In the genomic region with DNA sequence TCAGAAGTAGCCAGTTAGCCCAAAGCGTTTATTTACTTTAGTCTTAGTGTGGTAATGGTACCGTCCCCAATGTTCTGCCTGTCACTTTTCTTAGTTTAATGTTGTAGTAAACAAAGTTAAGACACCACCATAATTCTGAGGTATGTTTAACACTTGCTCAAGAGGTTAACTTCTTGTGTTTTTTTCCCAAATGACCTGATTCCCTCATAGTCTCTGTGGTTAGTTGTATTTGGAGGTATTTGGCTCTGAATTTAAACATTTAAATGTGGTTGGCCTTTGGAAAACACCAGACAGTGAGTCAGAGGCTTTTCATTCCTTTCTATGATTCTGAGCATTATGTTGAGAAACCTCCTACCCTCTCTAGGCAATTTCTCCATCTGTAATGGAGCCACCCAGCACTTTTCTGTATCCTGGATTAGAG, we compare ENCODE assay signal across 13 cellular contexts. TPM values are rescaled to one million over a fixed set of nuclear protein-coding genes. Genes with fewer than 3 reads are reported as not detected.
DNase-seq lines count a peak whose midpoint lies in the region; ATAC-seq and TF ChIP-seq lines count a peak whose summit lies in the region.
"Had no signal": no experiment of that assay in that cellular context is flagged by ENCODE, and none has a peak within 500 bp of the region (broad histone marks: within the 10 kb centered on the region; RNA-seq: fewer than 3 reads in every experiment).

No MANE protein-coding gene starts in this region.

- peak; percentile 91 for ATAC-seq in PC-3
- no peak for ATAC-seq in activated CD8-positive, alpha-beta T cell treated with anti-CD3 and anti-CD28 coated beads, Interleukin-2, amount 10 ng/mL, durations not matched to agents 7 days and 5 days

- H2AK5ac ChIP-seq in trophoblast cell (ENCODE audit: low read length) = no peak overlapping the region

- no peak overlapping the region for H2BK5ac ChIP-seq in trophoblast cell (ENCODE audit: low read depth, low read length, poor library complexity)

- H3K79me1 ChIP-seq in trophoblast cell (ENCODE audit: low read length) = no peaks in the 10 kb centered on the region

- H3K23ac ChIP-seq in trophoblast cell (ENCODE audit: low read length) = no peak overlapping the region

- H3F3A ChIP-seq in PC-3 (ENCODE audit: low read length, unreplicated experiment) = no peaks in the 10 kb centered on the region

- no peak overlapping the region for H4K91ac ChIP-seq in trophoblast cell (ENCODE audit: low read depth, low read length)

- H3K9ac ChIP-seq in PC-3 (ENCODE audit: low read length) (peak overlapping the region; percentile 23; the same call in 1 of the 2 replicates), trophoblast cell (ENCODE audit: low read length) (no peak overlapping the region)

- H3K4me2 ChIP-seq in PC-3 (ENCODE audit: low read length) (peak overlapping the region; percentile 23; the same call in 1 of the 2 replicates), trophoblast cell (ENCODE audit: low read length) (no peak overlapping the region)

- no TSS peak for BruUV-seq in Calu3 (replicated peaks; lab: Mats Ljungman, UMichigan)
- BruUV-seq in PC-3 (replicated peaks; lab: Mats Ljungman, UMichigan) = no TSS peak

- POLR2A ChIA-PET in PC-3 (lab: Charles Lee; ENCODE audit: unreplicated experiment) = interaction anchor here (0.7 to 1.0 kb wide), 2 partner anchors 45 to 221 kb away, joined by 5 to 6 read pairs; no protein-coding TSS in a partner anchor
- POLR2A ChIA-PET in activated CD8-positive, alpha-beta T cell treated with anti-CD3 and anti-CD28 coated beads, Interleukin-2, amount 10 ng/mL, durations not matched to agents 7 days and 5 days (lab: Charles Lee) = no interaction called here

- H3K14ac ChIP-seq in trophoblast cell (ENCODE audit: low read length) = no peak overlapping the region

- H3K18ac ChIP-seq in trophoblast cell (ENCODE audit: low read length) = no peak overlapping the region

- no peak for DNase-seq in Calu3
- peak; percentile 94 for DNase-seq in PC-3
- peak; percentile 96 for DNase-seq in epithelial cell of proximal tubule (ENCODE audit: low read depth)
- peak; percentile 6 to 35 for DNase-seq in trophoblast cell
- no peak for DNase-seq in NCI-H524 (lab: John Stamatoyannopoulos, UW)
- no peak for DNase-seq in cortex of kidney (lab: John Stamatoyannopoulos, UW)
- no peak for DNase-seq in activated CD8-positive, alpha-beta T cell treated with anti-CD3 and anti-CD28 coated beads, Interleukin-2, amount 10 ng/mL, durations not matched to agents 7 days and 5 days
- no peak for DNase-seq in activated naive CD8-positive, alpha-beta T cell treated with anti-CD3 and anti-CD28 coated beads for 36 hours
- DNase-seq: DMS79; effector memory CD4-positive, alpha-beta T cell; NCI-H345; small intestine; stimulated activated naive CD4-positive, alpha-beta T cell had no signal

- H2BK120ac ChIP-seq in trophoblast cell (ENCODE audit: insufficient read depth, low read length, poor library complexity) = no peak overlapping the region

- H2AFZ ChIP-seq in PC-3 (ENCODE audit: low read length) (no peak overlapping the region), trophoblast cell (ENCODE audit: insufficient read depth, low read length, poor library complexity) (no peak overlapping the region)

- H3K4me1 Mint-ChIP-seq in Calu3 (ENCODE audit: low read depth, unreplicated experiment) = peaks cover 31% of the 10 kb centered on the region
- no peaks in the 10 kb centered on the region for H3K4me1 Mint-ChIP-seq in activated CD8-positive, alpha-beta T cell treated with anti-CD3 and anti-CD28 coated beads, Interleukin-2, amount 10 ng/mL, durations not matched to agents 7 days and 5 days (ENCODE audit: low read depth)
- H3K4me1 Mint-ChIP-seq in activated naive CD8-positive, alpha-beta T cell treated with anti-CD3 and anti-CD28 coated beads for 36 hours = no peaks in the 10 kb centered on the region

- H3K9me3 ChIP-seq in PC-3 (ENCODE audit: low read length) (no peaks in the 10 kb centered on the region), trophoblast cell (ENCODE audit: insufficient read depth, low read depth, low read length) (no peaks in the 10 kb centered on the region)

- H3K79me2 ChIP-seq in PC-3 (ENCODE audit: low read length) = no peaks in the 10 kb centered on the region
- no peaks in the 10 kb centered on the region for H3K79me2 ChIP-seq in trophoblast cell (ENCODE audit: control insufficient read depth, insufficient read depth, low read length, poor library complexity)

- no peak overlapping the region for H3K4ac ChIP-seq in trophoblast cell (ENCODE audit: low read depth, low read length)

- TF ChIP-seq CTCF in Calu3 (IDR thresholded peaks at IDR 0.05; ENCODE audit: unreplicated experiment) (no peak), PC-3 (conservative IDR thresholded peaks at IDR 0.05; ENCODE audit: low read depth, low read length) (no peak), epithelial cell of proximal tubule (conservative IDR thresholded peaks at IDR 0.05; ENCODE audit: low read depth, low read length) (no peak)

- H3K27me3 ChIP-seq in PC-3 (ENCODE audit: low read length) = no peaks in the 10 kb centered on the region
- H3K27me3 ChIP-seq in trophoblast cell (ENCODE audit: insufficient read depth, low read length) = no peaks in the 10 kb centered on the region

- H2BK12ac ChIP-seq in trophoblast cell (ENCODE audit: low read length) = no peak overlapping the region

- no peak overlapping the region for H4K12ac ChIP-seq in trophoblast cell (ENCODE audit: low read depth, low read length)

- intact Hi-C loops in Calu3 (cut with micrococcal nuclease; ENCODE audit: unreplicated experiment) (loop anchor here (2.0 kb wide), 1 partner anchor 22 kb away; no protein-coding TSS in a partner anchor), PC-3 (cut with micrococcal nuclease) (loop anchor here (2.0 kb wide), 1 partner anchor 26 kb away; no protein-coding TSS in a partner anchor)

- H3K27me3 Mint-ChIP-seq in Calu3 (ENCODE audit: unreplicated experiment) = no peaks in the 10 kb centered on the region
- no peaks in the 10 kb centered on the region for H3K27me3 Mint-ChIP-seq in activated CD8-positive, alpha-beta T cell treated with anti-CD3 and anti-CD28 coated beads, Interleukin-2, amount 10 ng/mL, durations not matched to agents 7 days and 5 days (ENCODE audit: low read depth)
- H3K27me3 Mint-ChIP-seq in activated naive CD8-positive, alpha-beta T cell treated with anti-CD3 and anti-CD28 coated beads for 36 hours = no peaks in the 10 kb centered on the region

- H4K20me1 ChIP-seq in PC-3 (ENCODE audit: low read length) = no peaks in the 10 kb centered on the region

- H3K27ac Mint-ChIP-seq in Calu3 (ENCODE audit: unreplicated experiment) = peak overlapping the region; percentile 52
- H3K27ac Mint-ChIP-seq in activated CD8-positive, alpha-beta T cell treated with anti-CD3 and anti-CD28 coated beads, Interleukin-2, amount 10 ng/mL, durations not matched to agents 7 days and 5 days = no peak overlapping the region
- no peak overlapping the region for H3K27ac Mint-ChIP-seq in activated naive CD8-positive, alpha-beta T cell treated with anti-CD3 and anti-CD28 coated beads for 36 hours

- no peaks in the 10 kb centered on the region for H3K9me2 ChIP-seq in PC-3 (replicated peaks; ENCODE audit: low read length)

- WGBS in trophoblast cell (ENCODE audit: extremely low coverage, insufficient coverage, insufficient read length) = no CpG with 5 or more reads among the region's 2 CpGs

- H3K4me1 ChIP-seq in PC-3 (ENCODE audit: insufficient read depth, low read length) = peaks cover 33% of the 10 kb centered on the region
- peaks cover 2 to 3% of the 10 kb centered on the region in 2 experiments for H3K4me1 ChIP-seq in trophoblast cell (ENCODE audit: control insufficient read depth in 1 of 2, insufficient read depth in 2 of 2, low read length in 2 of 2)

- no peaks in the 10 kb centered on the region for H3K9me3 Mint-ChIP-seq in Calu3 (ENCODE audit: low read depth, unreplicated experiment)
- H3K9me3 Mint-ChIP-seq in activated CD8-positive, alpha-beta T cell treated with anti-CD3 and anti-CD28 coated beads, Interleukin-2, amount 10 ng/mL, durations not matched to agents 7 days and 5 days (ENCODE audit: insufficient read depth) = no peaks in the 10 kb centered on the region
- H3K9me3 Mint-ChIP-seq in activated naive CD8-positive, alpha-beta T cell treated with anti-CD3 and anti-CD28 coated beads for 36 hours = no peaks in the 10 kb centered on the region

- no peaks in the 10 kb centered on the region for H3K36me3 ChIP-seq in PC-3 (ENCODE audit: low read depth, low read length)
- no peaks in the 10 kb centered on the region for H3K36me3 ChIP-seq in trophoblast cell (ENCODE audit: control insufficient read depth in 1 of 2, insufficient read depth in 2 of 2, low read length in 2 of 2)

- H4K8ac ChIP-seq in trophoblast cell (ENCODE audit: low read depth, low read length) = no peak overlapping the region

- peaks cover 4% of the 10 kb centered on the region for H3K36me3 Mint-ChIP-seq in Calu3 (ENCODE audit: insufficient read depth, unreplicated experiment)
- no peaks in the 10 kb centered on the region for H3K36me3 Mint-ChIP-seq in activated CD8-positive, alpha-beta T cell treated with anti-CD3 and anti-CD28 coated beads, Interleukin-2, amount 10 ng/mL, durations not matched to agents 7 days and 5 days (ENCODE audit: low read depth)
- no peaks in the 10 kb centered on the region for H3K36me3 Mint-ChIP-seq in activated naive CD8-positive, alpha-beta T cell treated with anti-CD3 and anti-CD28 coated beads for 36 hours

- H3K4me3 ChIP-seq in PC-3 (ENCODE audit: low read length) = no peak overlapping the region
- H3K4me3 ChIP-seq in epithelial cell of proximal tubule (ENCODE audit: low read depth, low read length) = no peak overlapping the region
- H3K4me3 ChIP-seq in trophoblast cell (ENCODE audit: low read depth, low read length) = no peak overlapping the region

- CTCF ChIA-PET in Calu3 (lab: Charles Lee) = no interaction called here
- CTCF ChIA-PET in PC-3 (lab: Charles Lee) = interaction anchor here (1.0 kb wide), 1 partner anchor 49 kb away, joined by 3 read pairs; no protein-coding TSS in a partner anchor
- CTCF ChIA-PET in activated CD8-positive, alpha-beta T cell treated with anti-CD3 and anti-CD28 coated beads, Interleukin-2, amount 10 ng/mL, durations not matched to agents 7 days and 5 days (lab: Charles Lee) = interaction anchor here (0.6 kb wide), 1 partner anchor 9 kb away, joined by 3 read pairs; no protein-coding TSS in a partner anchor

- H3K27ac ChIP-seq in PC-3 (ENCODE audit: low read length) = peak overlapping the region; percentile 75
- H3K27ac ChIP-seq in trophoblast cell (ENCODE audit: low read depth, low read length) = no peak overlapping the region

- no peak overlapping the region for H3K4me3 Mint-ChIP-seq in Calu3 (ENCODE audit: low read depth, unreplicated experiment)
- no peak overlapping the region for H3K4me3 Mint-ChIP-seq in activated CD8-positive, alpha-beta T cell treated with anti-CD3 and anti-CD28 coated beads, Interleukin-2, amount 10 ng/mL, durations not matched to agents 7 days and 5 days
- no peak overlapping the region for H3K4me3 Mint-ChIP-seq in activated naive CD8-positive, alpha-beta T cell treated with anti-CD3 and anti-CD28 coated beads for 36 hours

RNA-seq across cellular contexts. Expression of a gene that starts 47.9 kb away (rescaled TPM):
- total RNA-seq in Calu3 (2022) (212 and 414 TPM in 2 replicates), PC-3 (2014; rRNA removed) (239 and 267 TPM in 2 replicates), epithelial cell of proximal tubule (100 and 158 TPM in 2 replicates)
- 0.25 and 0.31 TPM in 2 replicates for polyA plus RNA-seq in trophoblast cell (2013)
- total RNA-seq in activated CD8-positive, alpha-beta T cell treated with anti-CD3 and anti-CD28 coated beads, Interleukin-2, amount 10 ng/mL, durations not matched to agents 7 days and 5 days = not detected
- total RNA-seq in activated naive CD8-positive, alpha-beta T cell treated with anti-CD3 and anti-CD28 coated beads for 36 hours = not detected

Comparison
In these comparisons a context has a peak if more than half of its experiments do, and no peak if none do; other contexts are left out.
1. DNase-seq: peak in PC-3 (single experiment), epithelial cell of proximal tubule (single experiment) and trophoblast cell (2 of 2); none in Calu3 (single experiment), NCI-H524 (0 of 2), cortex of kidney (single experiment), activated CD8-positive, alpha-beta T cell treated with anti-CD3 and anti-CD28 coated beads, Interleukin-2, amount 10 ng/mL, durations not matched to agents 7 days and 5 days (single experiment) and activated naive CD8-positive, alpha-beta T cell treated with anti-CD3 and anti-CD28 coated beads for 36 hours (single experiment).
2. RNA of a gene that starts 47.9 kb away (total RNA-seq): 212 to 414 TPM in Calu3, 239 to 267 TPM in PC-3 and 100 to 158 TPM in epithelial cell of proximal tubule; not detected in activated CD8-positive, alpha-beta T cell treated with anti-CD3 and anti-CD28 coated beads, Interleukin-2, amount 10 ng/mL, durations not matched to agents 7 days and 5 days and not detected in activated naive CD8-positive, alpha-beta T cell treated with anti-CD3 and anti-CD28 coated beads for 36 hours; every median in the first group is over 100 times any median in the second.